In genomic region chrX:13087322-13088154, GRCh38 we compare ENCODE assay signal across 2 cellular contexts.
TF ChIP-seq lines count a peak whose summit lies in the region.

No MANE protein-coding gene starts in this region.

TF ChIP-seq in SK-N-SH, 30 proteins besides CTCF, POLR2A, EP300 and RAD21 (continued from another document):
- no peak for TF ChIP-seq GATA2 (CRISPR knock-in tag; IDR thresholded peaks at IDR 0.05)
- no peak for TF ChIP-seq FOSL2 (IDR thresholded peaks at IDR 0.05; ENCODE audit: borderline replicate concordance, low read depth)
- TF ChIP-seq NFIC (IDR thresholded peaks at IDR 0.05; ENCODE audit: borderline replicate concordance), result peak; percentile 72
- TF ChIP-seq NRF1 (IDR thresholded peaks at IDR 0.05; ENCODE audit: low read depth, low read length), result no peak
- TF ChIP-seq SMC3 (IDR thresholded peaks at IDR 0.05; ENCODE audit: low read depth, low read length), result no peak
- TF ChIP-seq, protein P1, sequence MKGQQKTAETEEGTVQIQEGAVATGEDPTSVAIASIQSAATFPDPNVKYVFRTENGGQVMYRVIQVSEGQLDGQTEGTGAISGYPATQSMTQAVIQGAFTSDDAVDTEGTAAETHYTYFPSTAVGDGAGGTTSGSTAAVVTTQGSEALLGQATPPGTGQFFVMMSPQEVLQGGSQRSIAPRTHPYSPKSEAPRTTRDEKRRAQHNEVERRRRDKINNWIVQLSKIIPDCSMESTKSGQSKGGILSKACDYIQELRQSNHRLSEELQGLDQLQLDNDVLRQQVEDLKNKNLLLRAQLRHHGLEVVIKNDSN (IDR thresholded peaks at IDR 0.05; ENCODE audit: borderline replicate concordance, low read depth), result no peak
- TF ChIP-seq, protein P2, sequence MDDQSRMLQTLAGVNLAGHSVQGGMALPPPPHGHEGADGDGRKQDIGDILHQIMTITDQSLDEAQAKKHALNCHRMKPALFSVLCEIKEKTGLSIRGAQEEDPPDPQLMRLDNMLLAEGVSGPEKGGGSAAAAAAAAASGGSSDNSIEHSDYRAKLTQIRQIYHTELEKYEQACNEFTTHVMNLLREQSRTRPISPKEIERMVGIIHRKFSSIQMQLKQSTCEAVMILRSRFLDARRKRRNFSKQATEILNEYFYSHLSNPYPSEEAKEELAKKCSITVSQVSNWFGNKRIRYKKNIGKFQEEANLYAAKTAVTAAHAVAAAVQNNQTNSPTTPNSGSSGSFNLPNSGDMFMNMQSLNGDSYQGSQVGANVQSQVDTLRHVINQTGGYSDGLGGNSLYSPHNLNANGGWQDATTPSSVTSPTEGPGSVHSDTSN (IDR thresholded peaks at IDR 0.05), result peak; percentile 54

TF ChIP-seq in K562, 482 proteins besides CTCF, POLR2A, EP300 and RAD21 (continued from another document):
- TF ChIP-seq, protein P3, sequence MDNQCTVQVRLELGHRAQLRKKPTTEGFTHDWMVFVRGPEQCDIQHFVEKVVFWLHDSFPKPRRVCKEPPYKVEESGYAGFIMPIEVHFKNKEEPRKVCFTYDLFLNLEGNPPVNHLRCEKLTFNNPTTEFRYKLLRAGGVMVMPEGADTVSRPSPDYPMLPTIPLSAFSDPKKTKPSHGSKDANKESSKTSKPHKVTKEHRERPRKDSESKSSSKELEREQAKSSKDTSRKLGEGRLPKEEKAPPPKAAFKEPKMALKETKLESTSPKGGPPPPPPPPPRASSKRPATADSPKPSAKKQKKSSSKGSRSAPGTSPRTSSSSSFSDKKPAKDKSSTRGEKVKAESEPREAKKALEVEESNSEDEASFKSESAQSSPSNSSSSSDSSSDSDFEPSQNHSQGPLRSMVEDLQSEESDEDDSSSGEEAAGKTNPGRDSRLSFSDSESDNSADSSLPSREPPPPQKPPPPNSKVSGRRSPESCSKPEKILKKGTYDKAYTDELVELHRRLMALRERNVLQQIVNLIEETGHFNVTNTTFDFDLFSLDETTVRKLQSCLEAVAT (IDR thresholded peaks at IDR 0.05), result no peak
- TF ChIP-seq TAF9B (IDR thresholded peaks at IDR 0.05; ENCODE audit: partially characterized antibody) (no peak), ZNF354B (CRISPR knock-in tag; IDR thresholded peaks at IDR 0.05) (no peak), CEBPZ (IDR thresholded peaks at IDR 0.05; ENCODE audit: borderline replicate concordance, low read depth, low read length) (no peak)
